ENCODE assay signal across 19 cellular contexts in the genomic region with DNA sequence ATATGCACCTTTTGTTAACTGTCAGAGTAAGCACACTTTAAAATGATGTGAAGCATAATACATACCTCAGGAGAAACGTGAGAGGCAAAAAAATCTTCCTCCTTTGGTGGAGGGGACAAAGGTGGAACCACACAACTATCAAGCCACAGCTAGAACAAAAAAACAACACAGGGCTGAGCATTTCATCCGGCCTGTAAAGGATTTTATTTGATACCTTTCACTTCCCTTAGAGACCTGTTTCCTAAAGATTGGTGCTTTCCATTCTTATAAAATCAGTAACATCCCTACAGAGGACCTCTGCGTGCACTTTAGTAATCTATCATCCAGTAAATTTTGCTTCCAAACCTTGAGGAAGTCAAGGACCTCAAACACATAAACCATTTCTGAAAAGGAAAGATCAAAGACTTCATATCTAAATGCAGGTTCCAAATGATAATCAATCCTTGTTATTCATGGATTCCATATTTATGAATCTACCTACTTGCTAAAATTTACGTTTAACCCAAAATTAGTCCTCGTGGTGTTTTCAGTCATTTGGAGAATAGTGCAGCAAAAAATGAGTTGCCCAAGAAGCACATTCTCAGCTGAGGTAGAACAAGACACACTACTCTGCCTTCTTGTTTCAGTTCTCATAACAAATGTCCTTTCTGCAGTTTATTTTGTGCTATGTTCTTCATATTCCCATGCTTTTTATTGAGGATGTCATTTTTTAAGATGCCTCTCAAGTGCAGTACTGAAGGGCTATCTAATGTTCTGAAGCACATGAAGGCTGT.
"Had no signal": no experiment of that assay in that cellular context is flagged by ENCODE, and none has a peak within 500 bp of the region (broad histone marks: within the 10 kb centered on the region; RNA-seq: fewer than 3 reads in every experiment).

No MANE protein-coding gene starts in this region.

- H3K4me1 Mint-ChIP-seq: naive B cell, nephron had no signal

- H3K4me3 Mint-ChIP-seq: naive B cell, nephron, type B pancreatic cell had no signal

- ATAC-seq: esophagus mucosa; heart left ventricle; stimulated activated naive CD8-positive, alpha-beta T cell treated with anti-CD3 and anti-CD28 coated beads, Interleukin-15, Interleukin-2, amounts not matched to agents 100 U/mL and 50 U/mL, for 24 hours had no signal

- H3K27ac ChIP-seq: dorsolateral prefrontal cortex, heart left ventricle, right atrium auricular region, sigmoid colon, skin epidermis, suprapubic skin had no signal

- FAIRE-seq: frontal cortex, urothelium cell line had no signal

- H3K27me3 Mint-ChIP-seq: naive B cell, type B pancreatic cell had no signal

- H3K27ac Mint-ChIP-seq: naive B cell, nephron, type B pancreatic cell had no signal

- H3K9me3 Mint-ChIP-seq: naive B cell, nephron, type B pancreatic cell had no signal

- H3K4me3 ChIP-seq: dorsolateral prefrontal cortex, heart left ventricle, right atrium auricular region, sigmoid colon, skin epidermis, suprapubic skin, thyroid gland had no signal

- H3K9me3 ChIP-seq: heart left ventricle, right atrium auricular region, sigmoid colon, suprapubic skin, thyroid gland had no signal

- H3K4me1 ChIP-seq: heart left ventricle, right atrium auricular region, sigmoid colon, suprapubic skin had no signal

- DNase-seq: cortex of kidney; dorsolateral prefrontal cortex; effector CD8-positive, alpha-beta T cell; heart left ventricle; hippocampal formation; kidney glomerular epithelial cell; mesendoderm; naive B cell; sigmoid colon; stimulated activated naive CD8-positive, alpha-beta T cell treated with anti-CD3 and anti-CD28 coated beads, Interleukin-15, Interleukin-2, amounts not matched to agents 100 U/mL and 50 U/mL, for 24 hours; thyroid gland had no signal

- H3K27me3 ChIP-seq: dorsolateral prefrontal cortex, heart left ventricle, right atrium auricular region, sigmoid colon, suprapubic skin, thyroid gland had no signal
